In genomic region chr9:35646583-35647265, GRCh38 we compare ENCODE assay signal across 8 cellular contexts. TPM values are rescaled to one million over a fixed set of nuclear protein-coding genes. Genes with fewer than 3 reads are reported as not detected.
DNase-seq lines count a peak whose midpoint lies in the region; ATAC-seq and TF ChIP-seq lines count a peak whose summit lies in the region.

No MANE protein-coding gene starts in this region.

- no peaks in the 10 kb centered on the region for H3K27me3 Mint-ChIP-seq in T-helper 1 cell treated with Interleukin-12 subunit alpha and Interleukin-12 subunit beta and Interleukin-4 antibody, amounts not matched to agents 30 μg/mL and 1 μg/mL, for 36 hours (ENCODE audit: low read depth)

- H3K27ac ChIP-seq in angular gyrus (ENCODE audit: low read depth, low read length) (peak overlapping the region; percentile 90), right cardiac atrium (ENCODE audit: low read length) (peak overlapping the region; percentile 69), rectal smooth muscle tissue (ENCODE audit: low read depth, low read length) (peak overlapping the region; percentile 89), vagina (peak overlapping the region; percentile 93)

- TF ChIP-seq CTCF in vagina (IDR thresholded peaks at IDR 0.05), result peak; percentile 89 to 97 (median 95)

- H3K27me3 ChIP-seq in right cardiac atrium (ENCODE audit: control insufficient read depth, insufficient read depth), result no peaks in the 10 kb centered on the region
- no peaks in the 10 kb centered on the region for H3K27me3 ChIP-seq in rectal smooth muscle tissue (ENCODE audit: control insufficient read depth, insufficient read depth, low read length)
- H3K27me3 ChIP-seq in vagina, result no peaks in the 10 kb centered on the region

- intact Hi-C loops in right cardiac atrium (cut with DNase I), result loop anchor here in 1 of 4 donors (10.0 kb wide), 1 partner anchor 178 kb away; the partner anchor contains the start of genes FAM221B and TMEM8B
- intact Hi-C loops in vagina (cut with DNase I), result loop anchor here (1.0 kb wide), 1 partner anchor 82 kb away; no protein-coding TSS in a partner anchor

- peak overlapping the region; percentile 47 for H3K9ac ChIP-seq in rectal smooth muscle tissue (ENCODE audit: low read length)

- peak in 1 of 2 donors; percentile 94 for TF ChIP-seq POLR2A in vagina (IDR thresholded peaks at IDR 0.05)

- H3K36me3 ChIP-seq in rectal smooth muscle tissue (ENCODE audit: control insufficient read depth, insufficient read depth, low read length), result no peaks in the 10 kb centered on the region
- no peaks in the 10 kb centered on the region for H3K36me3 ChIP-seq in vagina

- H3K4me1 ChIP-seq in right cardiac atrium (ENCODE audit: control insufficient read depth, insufficient read depth, low read length) (peaks cover 4% of the 10 kb centered on the region), rectal smooth muscle tissue (ENCODE audit: control insufficient read depth, insufficient read depth, low read length) (peaks cover 3% of the 10 kb centered on the region), vagina (peaks cover 26% of the 10 kb centered on the region)

- H3K9me3 Mint-ChIP-seq in T-helper 1 cell treated with Interleukin-12 subunit alpha and Interleukin-12 subunit beta and Interleukin-4 antibody, amounts not matched to agents 30 μg/mL and 1 μg/mL, for 36 hours, result peaks cover under 1% of the 10 kb centered on the region

- peaks cover 35% of the 10 kb centered on the region for H3K36me3 Mint-ChIP-seq in T-helper 1 cell treated with Interleukin-12 subunit alpha and Interleukin-12 subunit beta and Interleukin-4 antibody, amounts not matched to agents 30 μg/mL and 1 μg/mL, for 36 hours (ENCODE audit: low read depth)

- ATAC-seq in GM18502 (IDR thresholded peaks at IDR 0.05; ENCODE audit: poor library complexity, unreplicated experiment), result peak; percentile 79
- peak; percentile 85 for ATAC-seq in HG02885 (IDR thresholded peaks at IDR 0.05; ENCODE audit: poor library complexity, unreplicated experiment)
- ATAC-seq in right cardiac atrium, result peak; percentile 96

- H3K4me3 ChIP-seq in right cardiac atrium (ENCODE audit: low read length) (peak overlapping the region; percentile 59), rectal smooth muscle tissue (ENCODE audit: low read length) (peak overlapping the region; percentile 91), vagina (peak overlapping the region; percentile 48 to 60)

- whole genome bisulfite sequencing in right cardiac atrium, result under 1% methylated on average over 54 of the region's 54 CpGs

- peak; percentile 92 for DNase-seq in NCI-H146 (lab: John Stamatoyannopoulos, UW)
- DNase-seq in right cardiac atrium, result peak; percentile 93 to 98 (median 97)
- no peak for DNase-seq in vagina (ENCODE audit: extremely low spot score in 2 of 2)

- peaks cover 47% of the 10 kb centered on the region for H3K4me1 Mint-ChIP-seq in T-helper 1 cell treated with Interleukin-12 subunit alpha and Interleukin-12 subunit beta and Interleukin-4 antibody, amounts not matched to agents 30 μg/mL and 1 μg/mL, for 36 hours (ENCODE audit: low read depth)

- H3K9me3 ChIP-seq in right cardiac atrium (ENCODE audit: control insufficient read depth, low read length), result no peaks in the 10 kb centered on the region
- no peaks in the 10 kb centered on the region for H3K9me3 ChIP-seq in vagina

- peak overlapping the region; percentile 99 for H3K4me3 Mint-ChIP-seq in T-helper 1 cell treated with Interleukin-12 subunit alpha and Interleukin-12 subunit beta and Interleukin-4 antibody, amounts not matched to agents 30 μg/mL and 1 μg/mL, for 36 hours

- H3K27ac Mint-ChIP-seq in T-helper 1 cell treated with Interleukin-12 subunit alpha and Interleukin-12 subunit beta and Interleukin-4 antibody, amounts not matched to agents 30 μg/mL and 1 μg/mL, for 36 hours, result peak overlapping the region; percentile 99

RNA-seq across cellular contexts. Expression of gene SIT1, which starts 4.0 kb away (rescaled TPM):
- total RNA-seq in right cardiac atrium (1 to 10 TPM in 1 of 4 donors, under 1 TPM in 1, not detected in 2; 0.26 to 1.5 TPM), vagina (2.5 TPM)
- 0.14 TPM for polyA plus RNA-seq in right cardiac atrium

RNA-seq across cellular contexts. Expression of gene RMRP, which starts 11.1 kb away (rescaled TPM):
- over 10,000 TPM; 19,654 to 22,919 (median 21,195) TPM for total RNA-seq in right cardiac atrium
- polyA plus RNA-seq in right cardiac atrium, result 218 TPM
- total RNA-seq in vagina, result 8,462 TPM

RNA-seq across cellular contexts. Expression of gene CCDC107, which starts 11.4 kb away (rescaled TPM):
- 10 to 100 TPM; 54.7 to 61.6 (median 60.1) TPM for total RNA-seq in right cardiac atrium
- polyA plus RNA-seq in right cardiac atrium, result 75.0 TPM
- total RNA-seq in vagina, result 17.2 TPM

RNA-seq across cellular contexts. Expression of gene ARHGEF39, which starts 18.3 kb away (rescaled TPM):
- total RNA-seq in right cardiac atrium, result under 1 TPM in 3 of 4 donors, not detected in 1; 0.29 to 0.50 (median 0.34) TPM
- polyA plus RNA-seq in right cardiac atrium, result 0.52 TPM
- 1.2 TPM for total RNA-seq in vagina

RNA-seq across cellular contexts. Expression of gene CA9, which starts 27.0 kb away (rescaled TPM):
- total RNA-seq in right cardiac atrium, result 1 to 10 TPM in 3 of 4 donors, not detected in 1; 1.0 to 1.2 (median 1.1) TPM
- 1.4 TPM for polyA plus RNA-seq in right cardiac atrium
- total RNA-seq in vagina, result 0.98 TPM

Comparison
In these comparisons a context has a peak if more than half of its experiments do, and no peak if none do; other contexts are left out.
1. DNase-seq: peak in NCI-H146 (single experiment) and right cardiac atrium (3 of 3); none in vagina (0 of 2).
2. Peak in every context shown above with its lines, with median percentiles within 50 percentile points of each other: ATAC-seq, H3K27ac ChIP-seq and H3K4me3 ChIP-seq.